ENCODE assay signal across 14 cellular contexts in the genomic region with DNA sequence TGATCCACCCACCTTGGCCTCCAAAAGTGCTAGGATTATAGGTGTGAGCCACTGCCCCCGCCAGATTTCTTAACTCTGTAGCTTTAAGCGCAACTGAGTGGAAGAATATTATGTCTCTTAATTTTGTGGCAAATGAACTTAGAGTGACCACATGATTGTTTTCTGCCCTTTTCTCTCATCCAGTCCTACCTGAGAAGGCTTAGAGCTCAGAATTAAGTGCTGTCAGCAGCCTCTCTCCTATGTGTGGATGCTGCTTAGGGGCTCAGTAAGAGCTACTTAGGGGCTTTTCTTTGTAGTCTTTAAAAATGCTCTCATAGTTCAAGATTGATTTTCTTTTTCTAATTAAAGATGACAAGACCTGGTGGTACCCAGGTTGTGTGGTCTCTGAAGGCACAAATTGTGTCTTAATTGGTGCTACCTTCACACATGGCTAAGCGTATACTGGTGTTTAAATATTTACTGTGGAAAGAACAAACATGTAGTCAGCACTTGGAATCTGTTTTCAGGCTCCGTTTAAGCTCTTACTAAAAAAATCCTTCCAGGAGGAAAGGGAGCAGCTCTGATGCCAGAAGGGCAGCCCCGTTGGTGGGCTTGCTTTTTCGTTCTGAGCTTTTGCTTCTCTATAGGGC.
"Had no signal": no experiment of that assay in that cellular context is flagged by ENCODE, and none has a peak within 500 bp of the region (broad histone marks: within the 10 kb centered on the region; RNA-seq: fewer than 3 reads in every experiment).

No MANE protein-coding gene starts in this region.

- ATAC-seq: gastrocnemius medialis; heart right ventricle; stimulated activated naive CD8-positive, alpha-beta T cell treated with anti-CD3 and anti-CD28 coated beads, Interleukin-15, Interleukin-2, amounts not matched to agents 100 U/mL and 50 U/mL, for 24 hours had no signal

- H3K27ac ChIP-seq: coronary artery, epithelial cell of prostate, gastrocnemius medialis, heart right ventricle, suprapubic skin, WERI-Rb-1 had no signal

- H3K27me3 ChIP-seq: gastrocnemius medialis, heart right ventricle, suprapubic skin had no signal

- H3K27me3 Mint-ChIP-seq: type B pancreatic cell had no signal

- H3K9me3 Mint-ChIP-seq: activated T-helper 1 cell treated with anti-CD3 and anti-CD28 coated beads, Interleukin-12 subunit alpha, Interleukin-12 subunit beta, Interleukin-2, Interleukin-4 antibody, amounts not matched to agents 30 ng/mL and 10 ng/mL and 1 ng/mL, durations not matched to agents 14 hours and 24 hours and 36 hours; type B pancreatic cell had no signal

- H3K27ac Mint-ChIP-seq: activated T-helper 1 cell treated with anti-CD3 and anti-CD28 coated beads, Interleukin-12 subunit alpha, Interleukin-12 subunit beta, Interleukin-2, Interleukin-4 antibody, amounts not matched to agents 30 ng/mL and 10 ng/mL and 1 ng/mL, durations not matched to agents 14 hours and 24 hours and 36 hours; type B pancreatic cell had no signal

- H3K9me3 ChIP-seq: gastrocnemius medialis, heart right ventricle, suprapubic skin had no signal

- H3K4me1 ChIP-seq: gastrocnemius medialis, heart right ventricle, suprapubic skin had no signal

- H3K4me3 Mint-ChIP-seq: activated T-helper 1 cell treated with anti-CD3 and anti-CD28 coated beads, Interleukin-12 subunit alpha, Interleukin-12 subunit beta, Interleukin-2, Interleukin-4 antibody, amounts not matched to agents 30 ng/mL and 10 ng/mL and 1 ng/mL, durations not matched to agents 14 hours and 24 hours and 36 hours; type B pancreatic cell had no signal

- DNase-seq: activated CD4-positive, alpha-beta T cell treated with anti-CD3 and anti-CD28 coated beads for 48 hours; activated naive CD4-positive, alpha-beta T cell treated with Interleukin-2 at 50 U/mL for 16 hours; caudate nucleus; effector CD8-positive, alpha-beta T cell; gastrocnemius medialis; heart right ventricle; stimulated activated CD4-positive, alpha-beta T cell treated with anti-CD3 and anti-CD28 coated beads, Interleukin-2, amount 100 ng/mL, for 48 hours; stimulated activated naive CD8-positive, alpha-beta T cell treated with anti-CD3 and anti-CD28 coated beads, Interleukin-15, Interleukin-2, amounts not matched to agents 100 U/mL and 50 U/mL, for 24 hours; WERI-Rb-1 had no signal
